Comparison of ENCODE assay signal across 2 cellular contexts in genomic region chr15:79092382-79092781, GRCh38.
TF ChIP-seq lines count a peak whose summit lies in the region.

No MANE protein-coding gene starts in this region.

TF ChIP-seq in GM23338, 12 proteins besides CTCF, POLR2A, EP300 and RAD21:
- TF ChIP-seq ETS1 (IDR thresholded peaks at IDR 0.05): no peak
- no peak for TF ChIP-seq NANOG (IDR thresholded peaks at IDR 0.05; ENCODE audit: borderline replicate concordance)
- no peak for TF ChIP-seq ZNF114 (CRISPR knock-in tag; IDR thresholded peaks at IDR 0.05)
- TF ChIP-seq POLR2AphosphoS5 (IDR thresholded peaks at IDR 0.05; ENCODE audit: low read depth): no peak
- TF ChIP-seq EZH2phosphoT487 (IDR thresholded peaks at IDR 0.05; ENCODE audit: unreplicated experiment): no peak
- no peak for TF ChIP-seq ZNF331 (CRISPR knock-in tag; IDR thresholded peaks at IDR 0.05; ENCODE audit: low read depth)
- no peak for TF ChIP-seq JUNB (IDR thresholded peaks at IDR 0.05; ENCODE audit: unreplicated experiment)
- no peak for TF ChIP-seq STAT1 (IDR thresholded peaks at IDR 0.05; ENCODE audit: unreplicated experiment)
- no peak for TF ChIP-seq CREB1 (CRISPR knock-in tag; IDR thresholded peaks at IDR 0.05; ENCODE audit: low read depth)
- TF ChIP-seq REST (IDR thresholded peaks at IDR 0.05; ENCODE audit: unreplicated experiment): no peak
- no peak for TF ChIP-seq ZNF462 (CRISPR knock-in tag; IDR thresholded peaks at IDR 0.05)
- TF ChIP-seq EZH2 (IDR thresholded peaks at IDR 0.05; ENCODE audit: low read depth, unreplicated experiment): no peak
TF ChIP-seq in GM23338: peak in this region for 0.

TF ChIP-seq in H1, 55 proteins besides CTCF, POLR2A, EP300 and RAD21:
- TF ChIP-seq RNF2 (IDR thresholded peaks at IDR 0.05; ENCODE audit: borderline replicate concordance, low read depth, low read length, missing control alignments, poor library complexity, severe bottlenecking) (peak; percentile 4), JUND (IDR thresholded peaks at IDR 0.05; ENCODE audit: low read length) (no peak)
